In the genomic region with DNA sequence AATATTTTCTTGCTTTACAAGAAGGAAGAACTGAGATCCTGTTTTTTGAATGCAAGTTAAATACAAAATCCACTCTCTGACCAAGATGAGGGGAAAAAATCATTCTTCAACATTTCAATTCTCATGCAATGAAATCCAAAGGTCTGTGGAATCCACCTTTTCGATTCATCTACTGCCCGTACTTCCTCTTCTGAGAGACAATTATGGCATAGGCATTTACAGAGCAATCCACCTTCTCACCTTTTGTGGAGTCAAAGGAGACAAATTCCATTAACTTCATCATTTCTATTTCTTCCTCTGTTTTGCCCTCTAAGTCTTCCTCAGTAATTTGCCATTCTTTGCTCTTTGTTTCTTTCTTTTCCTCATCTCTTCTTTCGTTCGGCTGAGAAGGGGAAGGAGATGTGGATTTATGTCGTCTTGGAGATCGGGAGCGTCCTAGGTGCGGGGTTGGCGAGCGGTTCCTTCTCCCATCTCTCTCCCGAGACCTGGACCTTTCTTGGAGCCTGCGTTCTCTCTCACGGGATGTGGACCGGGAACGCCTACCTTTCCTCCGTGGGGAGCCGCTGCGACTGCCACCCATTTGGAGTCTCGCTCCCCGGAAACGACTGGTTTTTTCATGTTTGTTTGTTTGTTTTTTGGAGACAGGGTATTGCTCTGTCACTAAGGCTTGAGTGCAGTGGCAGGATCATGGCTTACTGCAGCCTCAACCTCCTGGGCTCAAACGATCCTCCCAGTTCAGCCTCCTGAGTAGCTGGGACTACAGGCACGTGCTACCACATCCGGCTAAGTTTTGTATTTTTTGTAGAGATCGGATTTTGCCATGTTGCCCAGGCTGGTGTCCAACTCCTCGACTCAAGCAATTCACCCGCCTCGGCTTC, we compare ENCODE assay signal across 15 cellular contexts.
"Had no signal": no experiment of that assay in that cellular context is flagged by ENCODE, and none has a peak within 500 bp of the region (broad histone marks: within the 10 kb centered on the region; RNA-seq: fewer than 3 reads in every experiment).

No MANE protein-coding gene starts in this region.

- H3K4me3 ChIP-seq: left lung, ovary, tibial nerve had no signal

- ATAC-seq: activated T-helper 17 cell treated with anti-CD3 and anti-CD28 coated beads, Interleukin-2, amount 50 U/mL, for 72 hours; esophagus mucosa; left lung; T-helper 17 cell had no signal

- H3K9me3 Mint-ChIP-seq: activated CD4-positive, alpha-beta T cell treated with anti-CD3 and anti-CD28 coated beads, Interleukin-2, amount 10 ng/mL, durations not matched to agents 7 days and 5 days; activated naive CD4-positive, alpha-beta T cell treated with anti-CD3 and anti-CD28 coated beads for 36 hours; activated T-helper 17 cell treated with anti-CD3 and anti-CD28 coated beads, Interleukin-2, amount 50 U/mL, for 72 hours; dendritic cell treated with granulocyte-macrophage colony-stimulating factor and Interleukin-4, amounts not matched to agents 40 ng/mL and 50 ng/mL, for 4 days had no signal

- H3K36me3 Mint-ChIP-seq: memory B cell had no signal

- DNase-seq: activated CD4-positive, alpha-beta T cell treated with anti-CD3 and anti-CD28 coated beads, Interleukin-2, amount 10 ng/mL, durations not matched to agents 7 days and 5 days; activated CD4-positive, CD25-positive, alpha-beta regulatory T cell; activated CD8-positive, alpha-beta memory T cell treated with anti-CD3 and anti-CD28 coated beads for 24 hours; activated naive CD4-positive, alpha-beta T cell treated with anti-CD3 and anti-CD28 coated beads for 36 hours; central memory CD4-positive, alpha-beta T cell; left lung; nephron progenitor cell; ovary; T-helper 17 cell had no signal

- FAIRE-seq: islet of Langerhans had no signal

- H3K27ac ChIP-seq: left lung, ovary, tibial nerve had no signal

- H3K9me3 ChIP-seq: left lung, ovary, tibial nerve had no signal

- H3K27me3 Mint-ChIP-seq: activated T-helper 17 cell treated with anti-CD3 and anti-CD28 coated beads, Interleukin-2, amount 50 U/mL, for 72 hours had no signal

- H3K4me1 Mint-ChIP-seq: activated CD4-positive, alpha-beta T cell treated with anti-CD3 and anti-CD28 coated beads, Interleukin-2, amount 10 ng/mL, durations not matched to agents 7 days and 5 days; activated T-helper 17 cell treated with anti-CD3 and anti-CD28 coated beads, Interleukin-2, amount 50 U/mL, for 72 hours; memory B cell; nephron progenitor cell had no signal

- H3K27me3 ChIP-seq: left lung, ovary, tibial nerve had no signal

- H3K36me3 ChIP-seq: left lung, ovary, tibial nerve had no signal

- H3K27ac Mint-ChIP-seq: activated CD4-positive, alpha-beta T cell treated with anti-CD3 and anti-CD28 coated beads, Interleukin-2, amount 10 ng/mL, durations not matched to agents 7 days and 5 days; activated naive CD4-positive, alpha-beta T cell treated with anti-CD3 and anti-CD28 coated beads for 36 hours; activated T-helper 17 cell treated with anti-CD3 and anti-CD28 coated beads, Interleukin-2, amount 50 U/mL, for 72 hours; dendritic cell treated with granulocyte-macrophage colony-stimulating factor and Interleukin-4, amounts not matched to agents 40 ng/mL and 50 ng/mL, for 4 days; memory B cell; nephron progenitor cell; T-helper 17 cell had no signal

- H3K4me1 ChIP-seq: left lung, tibial nerve had no signal

- H3K4me3 Mint-ChIP-seq: activated CD4-positive, alpha-beta T cell treated with anti-CD3 and anti-CD28 coated beads, Interleukin-2, amount 10 ng/mL, durations not matched to agents 7 days and 5 days; activated naive CD4-positive, alpha-beta T cell treated with anti-CD3 and anti-CD28 coated beads for 36 hours; activated T-helper 17 cell treated with anti-CD3 and anti-CD28 coated beads, Interleukin-2, amount 50 U/mL, for 72 hours; dendritic cell treated with granulocyte-macrophage colony-stimulating factor and Interleukin-4, amounts not matched to agents 40 ng/mL and 50 ng/mL, for 4 days; memory B cell; nephron progenitor cell; T-helper 17 cell had no signal
